ENCODE assay signal across 19 cellular contexts in the genomic region with DNA sequence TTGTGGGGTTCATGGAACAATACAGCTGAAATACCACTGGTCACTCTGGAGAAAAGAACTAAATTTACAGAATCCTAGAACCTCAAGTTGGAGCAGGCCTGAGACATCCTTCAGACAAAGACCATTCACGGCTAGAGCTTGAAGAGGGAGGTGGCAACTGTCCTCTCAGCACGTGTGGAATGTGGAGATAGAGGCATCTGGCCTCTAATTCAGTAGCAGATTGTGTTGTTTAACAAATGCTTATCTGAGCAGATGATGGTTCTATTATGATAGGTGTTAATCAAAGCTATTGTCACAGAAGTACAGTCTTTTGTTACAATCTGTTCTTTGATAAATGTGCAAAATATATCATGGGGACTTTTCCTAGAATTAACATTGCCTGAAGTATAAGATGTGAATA.
"Had no signal": no experiment of that assay in that cellular context is flagged by ENCODE, and none has a peak within 500 bp of the region (broad histone marks: within the 10 kb centered on the region; RNA-seq: fewer than 3 reads in every experiment).

No MANE protein-coding gene starts in this region.

- ATAC-seq: psoas muscle; right cardiac atrium; right lobe of liver; stimulated activated effector memory CD8-positive, alpha-beta T cell treated with anti-CD3 and anti-CD28 coated beads, Interleukin-12 subunit alpha, Interleukin-12 subunit beta, amount 100 ng/mL, for 72 hours; stimulated activated naive B cell treated with anti-CD40 and anti-IgM and Interleukin-4, amounts not matched to agents 10 μg/mL and 1 μg/mL and 100 μg/mL, for 72 hours had no signal

- DNase-seq: occipital lobe; ovary; posterior cingulate gyrus; psoas muscle; right cardiac atrium; right lobe of liver; sigmoid colon; small intestine; stimulated activated CD4-positive, alpha-beta T cell treated with anti-CD3 and anti-CD28 coated beads, Interleukin-15, amount 100 ng/mL, for 24 hours; stimulated activated CD4-positive, alpha-beta T cell treated with anti-CD3 and anti-CD28 coated beads, Interleukin-2, amount 100 ng/mL, for 24 hours; stimulated activated CD4-positive, alpha-beta T cell treated with anti-CD3 and anti-CD28 coated beads, Interleukin-2, amount 100 ng/mL, for 48 hours; stimulated activated CD4-positive, alpha-beta T cell treated with anti-CD3 and anti-CD28 coated beads, Interleukin-4, amount 100 ng/mL, for 24 hours; stimulated activated naive B cell treated with anti-CD40 and anti-IgM and Interleukin-4, amounts not matched to agents 10 μg/mL and 1 μg/mL and 100 μg/mL, for 72 hours; stimulated activated naive CD4-positive, alpha-beta T cell treated with Interleukin-2 at 50 U/mL for 16 hours; stomach; thyroid gland; trophoblast cell; upper lobe of left lung had no signal
